In the genomic region with DNA sequence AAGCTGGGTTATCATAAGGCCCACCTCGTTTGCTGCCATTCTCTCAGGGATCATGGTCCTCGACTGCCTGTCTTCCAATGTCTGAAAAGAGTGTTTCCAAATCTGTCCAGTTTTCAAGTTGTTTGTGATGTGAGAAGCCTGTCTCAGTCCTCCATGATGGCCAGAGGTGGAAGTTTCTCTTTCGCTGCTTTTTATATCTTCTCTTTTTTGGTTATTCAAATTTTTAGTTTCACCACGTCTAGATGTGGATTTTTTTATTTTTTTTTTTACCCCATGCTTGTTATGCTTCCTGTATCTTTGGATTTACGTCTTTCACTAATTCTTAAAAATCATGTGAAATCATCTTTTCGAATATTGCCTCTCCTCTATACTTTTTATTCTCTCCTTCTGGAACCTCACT, we compare ENCODE assay signal across 28 cellular contexts. TPM values are rescaled to one million over a fixed set of nuclear protein-coding genes. Genes with fewer than 3 reads are reported as not detected.
DNase-seq lines count a peak whose midpoint lies in the region; ATAC-seq, FAIRE-seq and TF ChIP-seq lines count a peak whose summit lies in the region.
"Had no signal": no experiment of that assay in that cellular context is flagged by ENCODE, and none has a peak within 500 bp of the region (broad histone marks: within the 10 kb centered on the region; RNA-seq: fewer than 3 reads in every experiment).

No MANE protein-coding gene starts in this region.

- H3K4me1 Mint-ChIP-seq in IgD-negative memory B cell, result peaks cover 14 to 15% (median 15%) of the 10 kb centered on the region in 3 donors
- peaks cover 20% of the 10 kb centered on the region for H3K4me1 Mint-ChIP-seq in activated B cell treated with CpG ODN at 0.5 μM for 24 hours
- H3K4me1 Mint-ChIP-seq in naive B cell, result peaks cover 9 to 21% (median 19%) of the 10 kb centered on the region in 3 donors

- H3K36me3 Mint-ChIP-seq in IgD-negative memory B cell, result peaks cover 19% of the 10 kb centered on the region
- H3K36me3 Mint-ChIP-seq in activated B cell treated with CpG ODN at 0.5 μM for 24 hours (ENCODE audit: low read depth), result peaks cover 35% of the 10 kb centered on the region
- peaks cover 12 to 34% of the 10 kb centered on the region in 2 donors for H3K36me3 Mint-ChIP-seq in naive B cell

- ATAC-seq in activated B cell treated with CpG ODN at 0.5 μM for 24 hours (ENCODE audit: low read depth), result peak; percentile 37
- peak; percentile 39 to 62 for ATAC-seq in naive B cell (ENCODE audit: low read depth in 2 of 2)
- no peak for ATAC-seq in GM21390 (IDR thresholded peaks at IDR 0.05; ENCODE audit: unreplicated experiment)
- ATAC-seq: A549, Panc1, T-cell had no signal

- H3K27me3 Mint-ChIP-seq in IgD-negative memory B cell (peaks cover 1% of the 10 kb centered on the region), activated B cell treated with CpG ODN at 0.5 μM for 24 hours (no peaks in the 10 kb centered on the region), naive B cell (peaks cover 5 to 9% (median 6%) of the 10 kb centered on the region in 3 donors)

- POLR2A ChIA-PET in activated B cell treated with CpG ODN at 0.5 μM for 24 hours (lab: Charles Lee), result no interaction called here

- CTCF ChIA-PET in activated B cell treated with CpG ODN at 0.5 μM for 24 hours (lab: Charles Lee), result no interaction called here

- intact Hi-C loops in activated B cell treated with CpG ODN at 0.5 μM for 24 hours (cut with micrococcal nuclease), result no loop called here

- no peak for FAIRE-seq in GM12891 (lab: Jason Lieb, UNC)
- FAIRE-seq: A549, H1 had no signal

- H3K4me3 Mint-ChIP-seq in IgD-negative memory B cell, result peak overlapping the region in 3 of 4 donors; percentile 16 to 80 (median 52)
- H3K4me3 Mint-ChIP-seq in activated B cell treated with CpG ODN at 0.5 μM for 24 hours, result peak overlapping the region; percentile 20
- H3K4me3 Mint-ChIP-seq in naive B cell, result peak overlapping the region in 7 of 8 donors; percentile 7 to 68 (median 57)
- H3K4me3 Mint-ChIP-seq: CD4-positive, alpha-beta memory T cell; T-cell had no signal

- no peak for DNase-seq in GM12891 (ENCODE audit: insufficient read length, low spot score)
- DNase-seq in activated B cell treated with CpG ODN at 0.5 μM for 24 hours, result no peak
- DNase-seq in naive B cell, result peak; percentile 9
- DNase-seq in NCI-H526 (lab: John Stamatoyannopoulos, UW), result no peak
- DNase-seq in NOMO-1 treated with dmso at 0.1 percent for 144 hours (lab: John Stamatoyannopoulos, UW; ENCODE audit: unreplicated experiment), result no peak
- DNase-seq in erythroblast (lab: John Stamatoyannopoulos, UW), result no peak
- DNase-seq: AML-193; C1 segment of cervical spinal cord; CD4-positive, alpha-beta memory T cell; COR-L47; EL; GDM1; HCEC 1CT; IMR-90; MV-4-11; NCI-H1105 treated with DMSO at 0.1 percent for 48 hours; NCI-H146; NCI-H1930; NCI-H2107; NCI-H524; NCI-H82; SHP77; T-cell had no signal

- peaks cover 8 to 41% (median 12%) of the 10 kb centered on the region in 3 donors for H3K9me3 Mint-ChIP-seq in IgD-negative memory B cell
- H3K9me3 Mint-ChIP-seq in activated B cell treated with CpG ODN at 0.5 μM for 24 hours, result peaks cover 23% of the 10 kb centered on the region
- peaks cover 4 to 28% (median 7%) of the 10 kb centered on the region in 7 donors for H3K9me3 Mint-ChIP-seq in naive B cell

- no peak for TF ChIP-seq CTCF in activated B cell treated with CpG ODN at 0.5 μM for 24 hours (IDR thresholded peaks at IDR 0.05)

- H3K27ac Mint-ChIP-seq in IgD-negative memory B cell, result peak overlapping the region; percentile 16 to 33 (median 25)
- H3K27ac Mint-ChIP-seq in activated B cell treated with CpG ODN at 0.5 μM for 24 hours, result peak overlapping the region; percentile 78
- peak overlapping the region in 4 of 6 donors; percentile 20 to 65 (median 51) for H3K27ac Mint-ChIP-seq in naive B cell
- H3K27ac Mint-ChIP-seq: CD4-positive, alpha-beta memory T cell; T-cell had no signal

- TF ChIP-seq POLR2A in GM12891 (IDR thresholded peaks at IDR 0.05; ENCODE audit: low read depth, low read length) (no peak), erythroblast (IDR thresholded peaks at IDR 0.05; ENCODE audit: low read length) (no peak)

TF ChIP-seq in GM12891, 5 proteins besides CTCF, POLR2A, EP300 and RAD21:
- TF ChIP-seq POU2F2 (IDR thresholded peaks at IDR 0.05; ENCODE audit: low read depth, low read length) (0 out of 2 replicates have a peak, but pooled peaks have one; percentile 24), PAX5 (IDR thresholded peaks at IDR 0.05; ENCODE audit: insufficient read depth, low read length, severe bottlenecking) (no peak)

RNA-seq across cellular contexts. Expression of gene RBM33, which starts 6.1 kb away (rescaled TPM):
- 26.2 TPM for polyA plus RNA-seq in GM12891 (2012; ENCODE audit: low read depth, missing spikeins)
- polyA plus RNA-seq in IgD-negative memory B cell, result 72.4 TPM
- total RNA-seq in activated B cell treated with CpG ODN at 0.5 μM for 24 hours, result 107 and 117 TPM in 2 replicates
- 10 to 100 TPM; 26.1 to 87.0 (median 44.6) TPM for polyA plus RNA-seq in naive B cell (ENCODE audit: low read depth in 6 of 6)

Comparison
In these comparisons a context has a peak if more than half of its experiments do, and no peak if none do; other contexts are left out.
1. H3K27ac Mint-ChIP-seq: peak in every context shown above with its lines; median percentile 78 in activated B cell treated with CpG ODN at 0.5 μM for 24 hours; 51 in naive B cell; 25 in IgD-negative memory B cell.